In genomic region chr14:72894323-72894622, GRCh38 we compare ENCODE assay signal across 8 cellular contexts. TPM values are rescaled to one million over a fixed set of nuclear protein-coding genes. Genes with fewer than 3 reads are reported as not detected.
A peak's percentile ranks its signal among the peaks of the same experiment; 100 is the strongest.
DNase-seq lines count a peak whose midpoint lies in the region; ATAC-seq, FAIRE-seq and TF ChIP-seq lines count a peak whose summit lies in the region.

No MANE protein-coding gene starts in this region.

- no peaks in the 10 kb centered on the region for H3K9me3 Mint-ChIP-seq in T-helper 1 cell treated with Interleukin-12 subunit alpha and Interleukin-12 subunit beta and Interleukin-4 antibody, amounts not matched to agents 30 μg/mL and 1 μg/mL, for 36 hours
- H3K9me3 Mint-ChIP-seq in activated naive CD8-positive, alpha-beta T cell treated with anti-CD3 and anti-CD28 coated beads for 36 hours, result no peaks in the 10 kb centered on the region

- H3K4me3 ChIP-seq in kidney (ENCODE audit: low read length in 2 of 2) (peak overlapping the region; percentile 81 to 85), subcutaneous abdominal adipose tissue (ENCODE audit: low read depth in 1 of 5, low read length in 5 of 5) (peak overlapping the region; percentile 87 to 95 (median 92))

- peaks cover 2% of the 10 kb centered on the region for H3K36me3 Mint-ChIP-seq in T-helper 1 cell treated with Interleukin-12 subunit alpha and Interleukin-12 subunit beta and Interleukin-4 antibody, amounts not matched to agents 30 μg/mL and 1 μg/mL, for 36 hours (ENCODE audit: low read depth)
- no peaks in the 10 kb centered on the region for H3K36me3 Mint-ChIP-seq in activated naive CD8-positive, alpha-beta T cell treated with anti-CD3 and anti-CD28 coated beads for 36 hours

- H3K36me3 ChIP-seq in kidney (ENCODE audit: control insufficient read depth in 1 of 2, insufficient read depth in 2 of 2, low read length in 2 of 2), result no peaks in the 10 kb centered on the region
- no peaks in the 10 kb centered on the region for H3K36me3 ChIP-seq in subcutaneous abdominal adipose tissue (ENCODE audit: control insufficient read depth in 5 of 5, insufficient read depth in 5 of 5, low read length in 5 of 5)

- peak overlapping the region; percentile 87 for H3K4me3 Mint-ChIP-seq in T-helper 1 cell treated with Interleukin-12 subunit alpha and Interleukin-12 subunit beta and Interleukin-4 antibody, amounts not matched to agents 30 μg/mL and 1 μg/mL, for 36 hours
- peak overlapping the region; percentile 83 for H3K4me3 Mint-ChIP-seq in activated naive CD8-positive, alpha-beta T cell treated with anti-CD3 and anti-CD28 coated beads for 36 hours

- peaks cover 49% of the 10 kb centered on the region for H3K27me3 Mint-ChIP-seq in T-helper 1 cell treated with Interleukin-12 subunit alpha and Interleukin-12 subunit beta and Interleukin-4 antibody, amounts not matched to agents 30 μg/mL and 1 μg/mL, for 36 hours (ENCODE audit: low read depth)
- peaks cover 58% of the 10 kb centered on the region for H3K27me3 Mint-ChIP-seq in activated naive CD8-positive, alpha-beta T cell treated with anti-CD3 and anti-CD28 coated beads for 36 hours

- DNase-seq in T-helper 1 cell, result no peak
- DNase-seq in activated naive CD8-positive, alpha-beta T cell treated with anti-CD3 and anti-CD28 coated beads for 36 hours, result no peak
- no peak for DNase-seq in kidney
- no peak for DNase-seq in mesenteric fat pad (ENCODE audit: low spot score)
- DNase-seq in NCI-H1930 (lab: John Stamatoyannopoulos, UW), result no peak

- no peak for TF ChIP-seq CTCF in kidney (IDR thresholded peaks at IDR 0.05; ENCODE audit: borderline replicate concordance, extremely low read depth, insufficient read depth)

- no peak for FAIRE-seq in kidney (lab: Jason Lieb, UNC)

- peak overlapping the region; percentile 49 to 64 for H3K27ac ChIP-seq in kidney (ENCODE audit: low read depth in 2 of 2, low read length in 2 of 2)
- peak overlapping the region; percentile 11 for H3K27ac ChIP-seq in subcutaneous abdominal adipose tissue (ENCODE audit: low read depth, low read length)

- peak overlapping the region; percentile 83 for H3K27ac Mint-ChIP-seq in T-helper 1 cell treated with Interleukin-12 subunit alpha and Interleukin-12 subunit beta and Interleukin-4 antibody, amounts not matched to agents 30 μg/mL and 1 μg/mL, for 36 hours
- no peak overlapping the region for H3K27ac Mint-ChIP-seq in activated naive CD8-positive, alpha-beta T cell treated with anti-CD3 and anti-CD28 coated beads for 36 hours

- H3K4me1 Mint-ChIP-seq in T-helper 1 cell treated with Interleukin-12 subunit alpha and Interleukin-12 subunit beta and Interleukin-4 antibody, amounts not matched to agents 30 μg/mL and 1 μg/mL, for 36 hours (ENCODE audit: low read depth), result peaks cover 22% of the 10 kb centered on the region
- peaks cover 16% of the 10 kb centered on the region for H3K4me1 Mint-ChIP-seq in activated naive CD8-positive, alpha-beta T cell treated with anti-CD3 and anti-CD28 coated beads for 36 hours

- no peak for ATAC-seq in HG02763 (IDR thresholded peaks at IDR 0.05; ENCODE audit: unreplicated experiment)

- H3K4me1 ChIP-seq in kidney (ENCODE audit: control insufficient read depth in 1 of 2, insufficient read depth in 1 of 2, low read depth in 1 of 2, low read length in 2 of 2) (peaks cover 0 to 11% of the 10 kb centered on the region in 2 donors), subcutaneous abdominal adipose tissue (ENCODE audit: control insufficient read depth in 5 of 5, insufficient read depth in 5 of 5, low read length in 5 of 5) (peaks cover 3 to 28% (median 28%) of the 10 kb centered on the region in 5 donors)

- intact Hi-C loops in kidney (cut with DNase I), result no loop called here

- H3K9ac ChIP-seq in kidney (ENCODE audit: low read length in 2 of 2) (peak overlapping the region; percentile 52 to 64), subcutaneous abdominal adipose tissue (ENCODE audit: low read length in 5 of 5) (peak overlapping the region; percentile 8 to 82 (median 66))

- H3K9me3 ChIP-seq in kidney (ENCODE audit: control insufficient read depth in 1 of 2, low read length in 2 of 2) (no peaks in the 10 kb centered on the region), subcutaneous abdominal adipose tissue (ENCODE audit: control insufficient read depth in 5 of 5, low read length in 5 of 5) (no peaks in the 10 kb centered on the region)

- H3K27me3 ChIP-seq in subcutaneous abdominal adipose tissue (ENCODE audit: control insufficient read depth in 5 of 5, insufficient read depth in 4 of 5, low read length in 5 of 5), result peaks cover 5 to 18% (median 8%) of the 10 kb centered on the region in 5 donors

RNA-seq across cellular contexts. Expression of gene DPF3, which starts 0.4 kb away (rescaled TPM):
- total RNA-seq in activated naive CD8-positive, alpha-beta T cell treated with anti-CD3 and anti-CD28 coated beads for 36 hours, result 1 to 10 TPM; 1.1 to 1.3 TPM
- 2.8 TPM for total RNA-seq in kidney
- polyA plus RNA-seq in kidney (ENCODE audit: insufficient read depth, low read depth, low replicate concordance), result 2.3 TPM
- 0.64 TPM for total RNA-seq in mesenteric fat pad

RNA-seq across cellular contexts. Expression of gene DCAF4, which starts 32.0 kb away (rescaled TPM):
- total RNA-seq in activated naive CD8-positive, alpha-beta T cell treated with anti-CD3 and anti-CD28 coated beads for 36 hours, result 10 to 100 TPM; 25.5 to 31.8 TPM
- total RNA-seq in kidney (23.1 TPM), mesenteric fat pad (18.9 TPM)
- polyA plus RNA-seq in kidney (ENCODE audit: insufficient read depth, low read depth, low replicate concordance), result 11.0 TPM
